In the genomic region with DNA sequence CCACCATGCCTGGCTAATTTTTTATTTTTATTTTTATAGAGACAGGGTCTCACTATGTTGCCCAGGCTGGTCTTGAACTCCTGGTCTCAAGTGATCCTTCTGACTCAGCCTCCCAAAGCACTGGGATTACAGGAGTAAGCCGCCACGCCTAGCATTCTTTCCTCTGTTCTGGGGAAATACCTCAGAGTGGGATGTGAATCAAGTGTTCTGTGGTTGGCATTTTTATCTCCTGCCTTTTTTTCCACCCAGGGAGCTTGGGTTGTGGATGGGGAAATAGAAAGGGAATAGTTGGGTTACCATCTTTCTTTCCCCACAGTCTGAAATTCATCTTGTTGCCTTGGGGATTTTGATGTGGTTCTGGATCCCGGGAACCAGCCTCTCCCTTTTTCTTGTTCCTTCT, we compare ENCODE assay signal across 22 cellular contexts. TPM values are rescaled to one million over a fixed set of nuclear protein-coding genes. Genes with fewer than 3 reads are reported as not detected.
DNase-seq lines count a peak whose midpoint lies in the region; ATAC-seq lines count a peak whose summit lies in the region.
"Had no signal": no experiment of that assay in that cellular context is flagged by ENCODE, and none has a peak within 500 bp of the region (broad histone marks: within the 10 kb centered on the region; RNA-seq: fewer than 3 reads in every experiment).

No MANE protein-coding gene starts in this region.

- H2AFZ ChIP-seq in GM23248: no peak overlapping the region

- no peaks in the 10 kb centered on the region for H3K9me2 ChIP-seq in GM23248 (ENCODE audit: insufficient read depth)

- H3K27ac ChIP-seq in GM23248: no peak overlapping the region
- H3K27ac ChIP-seq: Peyer's patch had no signal

- no peaks in the 10 kb centered on the region for H3F3A ChIP-seq in GM23248 (ENCODE audit: insufficient read depth)

- no peak overlapping the region for H3K9ac ChIP-seq in GM23248

- no peaks in the 10 kb centered on the region for H3K9me3 ChIP-seq in GM23248 (ENCODE audit: low read depth)
- H3K9me3 ChIP-seq: Peyer's patch had no signal

- 77 to 85% methylated on average over 3 of the region's 3 CpGs for WGBS in GM23248 (ENCODE audit: low coverage in 1 of 2, low lambda C conversion rate in 2 of 2, missing lambda C conversion rate in 2 of 2), 2 experiments

- in situ Hi-C loops in GM23248 (cut with MboI): no loop called here

- no peaks in the 10 kb centered on the region for H4K20me1 ChIP-seq in GM23248 (ENCODE audit: insufficient read depth)

- no peaks in the 10 kb centered on the region for H3K27me3 ChIP-seq in GM23248 (replicated peaks; ENCODE audit: insufficient read depth)
- H3K27me3 ChIP-seq: Peyer's patch had no signal

- ATAC-seq in esophagus mucosa (peak; percentile 24), HG03439 (IDR thresholded peaks at IDR 0.05; ENCODE audit: unreplicated experiment) (no peak), GM19351 (IDR thresholded peaks at IDR 0.05; ENCODE audit: unreplicated experiment) (no peak)
- ATAC-seq: Right ventricle myocardium inferior had no signal

- peak; percentile 38 for DNase-seq in AG08395 (ENCODE audit: low spot score)
- DNase-seq in GM23248: peak; percentile 40
- peak; percentile 53 for DNase-seq in RPMI7951 (ENCODE audit: low read depth)
- no peak for DNase-seq in NCI-H69 (lab: John Stamatoyannopoulos, UW)
- DNase-seq in T-helper 9 cell: no peak
- DNase-seq: CD4-positive, CD25-positive, alpha-beta regulatory T cell; COR-L47; DMS79; GOT3; HCEC 1CT; Karpas-422; NCI-H1092; NCI-H1436; NCI-H187 treated with DMSO at 0.1 percent for 48 hours; NCI-H2227 treated with DMSO at 0.1 percent for 48 hours; NCI-H524; NCI-H82; Peyer's patch had no signal

- H3K36me3 ChIP-seq in GM23248 (ENCODE audit: low read depth): no peaks in the 10 kb centered on the region
- H3K36me3 ChIP-seq: Peyer's patch had no signal

- H3K4me3 ChIP-seq in GM23248: no peak overlapping the region
- H3K4me3 ChIP-seq: Peyer's patch had no signal

- H3K4me2 ChIP-seq in GM23248 (ENCODE audit: unreplicated experiment): no peak overlapping the region

- H3K79me2 ChIP-seq in GM23248 (ENCODE audit: insufficient read depth): no peaks in the 10 kb centered on the region

- no peaks in the 10 kb centered on the region for H3K4me1 ChIP-seq in GM23248 (ENCODE audit: insufficient read depth)
- H3K4me1 ChIP-seq: Peyer's patch had no signal

RNA-seq across cellular contexts. Expression of a gene that starts 24.1 kb away (rescaled TPM):
- 12.3 and 12.8 TPM in 2 replicates for total RNA-seq in GM23248 (2014; rRNA removed; shearing (Covaris generic))
- 16.6 and 19.0 TPM in 2 replicates for polyA plus RNA-seq in GM23248 (2016; fragmentation: Nextera tagmentation; extraction: Ambion mirVana)
- 104 and 106 TPM in 2 replicates for total RNA-seq in RPMI7951 (2014; rRNA removed; shearing (Covaris generic))
- total RNA-seq in esophagus mucosa: 30.8 TPM
- total RNA-seq: CD4-positive, CD25-positive, alpha-beta regulatory T cell; Peyer's patch had no signal
- polyA plus RNA-seq: CD4-positive, CD25-positive, alpha-beta regulatory T cell had no signal

Comparison
In these comparisons a context has a peak if more than half of its experiments do, and no peak if none do; other contexts are left out.
1. DNase-seq: peak in AG08395 (single experiment), GM23248 (single experiment) and RPMI7951 (single experiment); none in NCI-H69 (single experiment) and T-helper 9 cell (single experiment).